8 cellular contexts compared by ENCODE assay signal in the genomic region with DNA sequence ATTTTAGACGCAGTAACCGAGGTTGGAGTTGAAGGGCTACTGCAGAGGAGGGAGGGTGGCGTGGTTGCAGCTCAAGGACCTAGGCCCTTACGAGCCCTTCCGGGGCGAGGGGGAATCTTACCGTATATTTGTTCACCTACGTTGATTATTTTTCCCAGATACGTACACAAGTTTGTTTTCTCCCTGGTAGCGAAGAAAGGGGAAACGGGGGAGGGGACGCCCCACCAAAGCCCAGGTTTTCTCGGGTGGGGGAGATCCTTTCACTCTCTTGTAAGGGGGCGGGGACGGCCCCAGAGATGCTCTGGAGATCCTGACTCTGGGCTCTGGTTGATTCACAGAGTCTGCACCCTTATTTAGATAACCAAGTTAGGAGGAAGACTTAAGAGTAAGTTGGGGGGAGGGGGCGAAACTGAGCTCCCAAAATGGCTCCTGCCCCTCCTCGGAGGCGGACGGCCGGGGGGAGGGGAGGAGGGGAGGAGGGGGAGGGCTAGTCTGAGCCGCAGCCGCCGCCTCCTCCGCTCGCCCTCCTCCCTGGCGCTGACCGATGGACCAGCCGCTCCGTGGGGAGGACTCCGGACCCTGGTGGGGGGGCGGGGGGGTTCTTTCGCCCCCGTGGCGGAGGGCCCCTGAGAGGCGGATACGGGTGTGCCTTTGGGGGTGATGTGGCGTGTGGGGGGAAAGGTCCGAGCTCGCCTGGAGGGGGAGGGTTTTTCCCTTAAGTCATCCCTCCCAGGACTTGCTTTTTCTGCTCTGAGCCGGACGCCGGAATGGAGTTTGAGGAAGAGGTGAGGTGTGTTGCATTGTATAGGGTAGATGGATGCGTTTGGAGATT. TPM values are rescaled to one million over a fixed set of nuclear protein-coding genes. Genes with fewer than 3 reads are reported as not detected.
DNase-seq lines count a peak whose midpoint lies in the region; ATAC-seq and TF ChIP-seq lines count a peak whose summit lies in the region.

No MANE protein-coding gene starts in this region.

- peak; percentile 79 to 86 for DNase-seq in HL-60 (ENCODE audit: low read depth in 1 of 2, low spot score in 1 of 2)
- DNase-seq in activated T-cell treated with anti-CD3 and anti-CD28 coated beads, Interleukin-2, amount 50 U/mL, for 4 hours: peak; percentile 75
- peak; percentile 64 for DNase-seq in stimulated activated CD8-positive, alpha-beta memory T cell treated with anti-CD3 and anti-CD28 coated beads, Interleukin-7, amount 100 ng/mL, for 24 hours (ENCODE audit: low read depth)

- no peaks in the 10 kb centered on the region for H3K27me3 Mint-ChIP-seq in activated T-cell treated with anti-CD3 and anti-CD28 coated beads, Interleukin-2, amount 50 U/mL, for 4 hours (ENCODE audit: low read depth)

- peak overlapping the region; percentile 68 for H3K4me3 ChIP-seq in HL-60 (replicated peaks; ENCODE audit: insufficient read depth, low read length)
- peak overlapping the region; percentile 89 for H3K4me3 ChIP-seq in OCI-LY3 (ENCODE audit: low read length)
- H3K4me3 ChIP-seq in muscle layer of colon (ENCODE audit: low read depth in 1 of 2, low read length in 2 of 2): peak overlapping the region; percentile 84 to 99

- ATAC-seq in activated T-cell treated with anti-CD3 and anti-CD28 coated beads, Interleukin-2, amount 50 U/mL, for 4 hours: peak; percentile 12 to 18
- ATAC-seq in esophagus mucosa: peak; percentile 30
- ATAC-seq in HG02870 (IDR thresholded peaks at IDR 0.05; ENCODE audit: unreplicated experiment): no peak

- H2AFZ ChIP-seq in OCI-LY3 (ENCODE audit: low read depth, low read length): no peak overlapping the region

- H3K9me3 ChIP-seq in OCI-LY3 (ENCODE audit: insufficient read depth, low read length) (no peaks in the 10 kb centered on the region; the same call in 1 of the 2 replicates), muscle layer of colon (ENCODE audit: low read length) (no peaks in the 10 kb centered on the region)

- H3K36me3 Mint-ChIP-seq in activated T-cell treated with anti-CD3 and anti-CD28 coated beads, Interleukin-2, amount 50 U/mL, for 4 hours (ENCODE audit: insufficient read depth): peaks cover 47% of the 10 kb centered on the region

- peaks cover 16% of the 10 kb centered on the region for H3K4me1 ChIP-seq in OCI-LY3 (ENCODE audit: low read length)
- peaks cover 29% of the 10 kb centered on the region for H3K4me1 ChIP-seq in muscle layer of colon (ENCODE audit: insufficient read depth, low read length)

- H4K20me1 ChIP-seq in OCI-LY3 (ENCODE audit: insufficient read depth, low read length): peaks cover 48% of the 10 kb centered on the region

- H3K36me3 ChIP-seq in OCI-LY3 (replicated peaks; ENCODE audit: low read depth, low read length): peaks cover 50% of the 10 kb centered on the region
- H3K36me3 ChIP-seq in muscle layer of colon (ENCODE audit: insufficient read depth, low read length): peaks cover 22% of the 10 kb centered on the region

- H3K9ac ChIP-seq in OCI-LY3 (ENCODE audit: low read length) (peak overlapping the region; percentile 100), muscle layer of colon (ENCODE audit: low read length) (peak overlapping the region; percentile 100)

- peaks cover 87% of the 10 kb centered on the region for H3K79me2 ChIP-seq in OCI-LY3 (ENCODE audit: low read length)

- peak overlapping the region; percentile 99 for H3K4me3 Mint-ChIP-seq in activated T-cell treated with anti-CD3 and anti-CD28 coated beads, Interleukin-2, amount 50 U/mL, for 4 hours

- H3K27me3 ChIP-seq in HL-60 (ENCODE audit: insufficient read depth, poor library complexity, severe bottlenecking) (no peaks in the 10 kb centered on the region), OCI-LY3 (ENCODE audit: low read depth, low read length) (no peaks in the 10 kb centered on the region), muscle layer of colon (ENCODE audit: control insufficient read depth in 1 of 2, insufficient read depth in 2 of 2, low read length in 2 of 2) (no peaks in the 10 kb centered on the region)

- H3K4me2 ChIP-seq in OCI-LY3 (ENCODE audit: low read length): peak overlapping the region; percentile 94

- H3K27ac ChIP-seq in C4-2B: peak overlapping the region; percentile 99
- H3K27ac ChIP-seq in HL-60 (replicated peaks): peak overlapping the region; percentile 99
- H3K27ac ChIP-seq in OCI-LY3 (ENCODE audit: low read length): peak overlapping the region; percentile 99
- H3K27ac ChIP-seq in muscle layer of colon (ENCODE audit: low read depth, low read length): peak overlapping the region; percentile 100

- no peak for TF ChIP-seq CTCF in C4-2B (conservative IDR thresholded peaks at IDR 0.05)
- no peak for TF ChIP-seq CTCF in HL-60 (IDR thresholded peaks at IDR 0.05; ENCODE audit: insufficient read depth, low read length)
- no peak for TF ChIP-seq CTCF in OCI-LY3 (IDR thresholded peaks at IDR 0.05; ENCODE audit: low read depth, low read length)

- H3K9me3 Mint-ChIP-seq in activated T-cell treated with anti-CD3 and anti-CD28 coated beads, Interleukin-2, amount 50 U/mL, for 4 hours: no peaks in the 10 kb centered on the region

- H3K4me1 Mint-ChIP-seq in activated T-cell treated with anti-CD3 and anti-CD28 coated beads, Interleukin-2, amount 50 U/mL, for 4 hours (ENCODE audit: low read depth): peaks cover 24% of the 10 kb centered on the region

RNA-seq across cellular contexts. Expression of gene BRD2, which starts 2.2 kb away (rescaled TPM):
- 100 to 1,000 TPM; 338 to 358 (median 348) TPM for total RNA-seq in activated T-cell treated with anti-CD3 and anti-CD28 coated beads, Interleukin-2, amount 50 U/mL, for 4 hours
- total RNA-seq in esophagus mucosa: 99.3 TPM

RNA-seq across cellular contexts. Expression of gene HLA-DMA, which starts 17.7 kb away (rescaled TPM):
- total RNA-seq in activated T-cell treated with anti-CD3 and anti-CD28 coated beads, Interleukin-2, amount 50 U/mL, for 4 hours: 1 to 10 TPM; 4.3 to 6.4 (median 5.5) TPM
- total RNA-seq in esophagus mucosa: 16.2 TPM

RNA-seq across cellular contexts. Expression of gene HLA-DMB, which starts 29.8 kb away (rescaled TPM):
- total RNA-seq in activated T-cell treated with anti-CD3 and anti-CD28 coated beads, Interleukin-2, amount 50 U/mL, for 4 hours: 1 to 10 TPM in 2 of 3 donors, under 1 TPM in 1; 0.46 to 1.6 (median 1.4) TPM
- total RNA-seq in esophagus mucosa: 5.5 TPM

RNA-seq across cellular contexts. Expression of gene HLA-DOA, which starts 38.8 kb away (rescaled TPM):
- 1 to 10 TPM; 2.0 to 2.1 (median 2.1) TPM for total RNA-seq in activated T-cell treated with anti-CD3 and anti-CD28 coated beads, Interleukin-2, amount 50 U/mL, for 4 hours
- total RNA-seq in esophagus mucosa: 1.4 TPM
